ENCODE assay signal across 9 cellular contexts in the genomic region with DNA sequence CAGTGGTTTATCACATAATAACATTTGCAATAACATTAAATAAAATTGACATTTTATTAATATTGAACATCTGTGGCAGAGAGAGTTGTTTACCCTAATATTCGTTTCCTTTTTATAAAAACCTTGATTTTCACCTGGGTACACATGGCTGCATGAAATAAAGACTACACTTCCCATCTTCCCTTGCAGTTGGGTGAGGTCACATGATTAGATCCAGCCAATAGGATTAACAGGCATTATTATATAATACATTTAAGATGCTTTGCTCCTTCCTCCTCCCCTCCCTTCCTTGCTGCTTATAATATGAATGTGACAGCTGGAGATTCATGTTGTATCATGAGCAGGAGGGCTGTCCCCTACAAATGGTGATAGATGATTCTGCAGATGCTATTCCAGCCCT.
DNase-seq lines count a peak whose midpoint lies in the region; ATAC-seq and TF ChIP-seq lines count a peak whose summit lies in the region.
"Had no signal": no experiment of that assay in that cellular context is flagged by ENCODE, and none has a peak within 500 bp of the region (broad histone marks: within the 10 kb centered on the region; RNA-seq: fewer than 3 reads in every experiment).

No MANE protein-coding gene starts in this region.

- no peak for TF ChIP-seq EP300 in gastroesophageal sphincter (IDR thresholded peaks at IDR 0.05)

- H3K27ac ChIP-seq in coronary artery = no peak overlapping the region
- H3K27ac ChIP-seq in gastroesophageal sphincter = no peak overlapping the region

- no peaks in the 10 kb centered on the region for H3K9me3 ChIP-seq in gastroesophageal sphincter

- ATAC-seq in GM21576 (IDR thresholded peaks at IDR 0.05; ENCODE audit: unreplicated experiment) (peak; percentile 74), gastroesophageal sphincter (no peak)

- no peaks in the 10 kb centered on the region for H3K27me3 ChIP-seq in gastroesophageal sphincter

- 32 to 42% methylated on average over 1 of the region's 1 CpG for WGBS in gastroesophageal sphincter (ENCODE audit: low coverage in 1 of 2), 2 donors

- no peaks in the 10 kb centered on the region for H3K4me1 ChIP-seq in gastroesophageal sphincter

- no peaks in the 10 kb centered on the region for H3K36me3 ChIP-seq in gastroesophageal sphincter

- no peak overlapping the region for H3K4me3 ChIP-seq in fibroblast of mammary gland (ENCODE audit: control insufficient read depth, low read depth, low read length)
- H3K4me3 ChIP-seq in coronary artery = no peak overlapping the region
- no peak overlapping the region for H3K4me3 ChIP-seq in gastroesophageal sphincter

- DNase-seq in EH (ENCODE audit: low read depth) = peak; percentile 42
- DNase-seq in NCI-H2171 (lab: John Stamatoyannopoulos, UW) = peak; percentile 60
- peak; percentile 6 for DNase-seq in fibroblast of mammary gland (ENCODE audit: low read depth)
- DNase-seq in activated naive CD4-positive, alpha-beta T cell (lab: John Stamatoyannopoulos, UW) = no peak
- no peak for DNase-seq in coronary artery (ENCODE audit: low spot score)
- no peak for DNase-seq in activated effector memory CD4-positive, alpha-beta T cell treated with Interleukin-2 at 50 U/mL for 16 hours
- DNase-seq: natural killer cell had no signal

- no peak for TF ChIP-seq POLR2A in gastroesophageal sphincter (IDR thresholded peaks at IDR 0.05)

- TF ChIP-seq CTCF in fibroblast of mammary gland (conservative IDR thresholded peaks at IDR 0.05; ENCODE audit: control insufficient read depth, insufficient read depth, low read depth, low read length) (no peak), coronary artery (IDR thresholded peaks at IDR 0.05) (no peak), gastroesophageal sphincter (IDR thresholded peaks at IDR 0.05) (no peak)

Comparison
In these comparisons a context has a peak if more than half of its experiments do, and no peak if none do; other contexts are left out.
1. DNase-seq: peak in EH (single experiment), NCI-H2171 (single experiment) and fibroblast of mammary gland (single experiment); none in activated naive CD4-positive, alpha-beta T cell (0 of 4), coronary artery (single experiment) and activated effector memory CD4-positive, alpha-beta T cell treated with Interleukin-2 at 50 U/mL for 16 hours (single experiment).